ENCODE assay signal across 28 cellular contexts in the genomic region with DNA sequence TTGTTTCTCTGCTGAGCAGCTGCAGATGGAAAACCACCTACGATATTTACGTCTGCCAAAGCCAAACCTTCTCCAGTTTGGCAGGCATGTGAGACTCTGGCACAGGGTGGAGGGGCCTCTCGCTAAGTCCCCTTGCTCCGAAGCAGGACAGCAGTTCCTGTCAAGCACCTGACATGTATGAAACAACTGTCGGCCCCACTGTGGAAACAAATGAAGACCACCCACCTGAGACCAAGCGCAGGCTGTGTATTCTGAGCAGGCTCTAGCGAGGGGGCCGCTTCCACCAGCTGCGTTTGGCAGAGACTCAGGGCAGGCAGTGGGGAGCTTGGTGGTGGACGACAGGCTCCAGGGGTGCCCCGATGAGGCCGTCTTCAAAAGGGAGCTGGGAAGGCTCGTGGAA.
"Had no signal": no experiment of that assay in that cellular context is flagged by ENCODE, and none has a peak within 500 bp of the region (broad histone marks: within the 10 kb centered on the region; RNA-seq: fewer than 3 reads in every experiment).

No MANE protein-coding gene starts in this region.

- H3K27ac ChIP-seq: brain microvascular endothelial cell, Peyer's patch, SK-N-MC, WERI-Rb-1 had no signal

- H3K27me3 ChIP-seq: brain microvascular endothelial cell, Peyer's patch had no signal

- DNase-seq: activated CD4-positive, alpha-beta memory T cell treated with anti-CD3 and anti-CD28 coated beads, Interleukin-2, amount 10 ng/mL, durations not matched to agents 7 days and 5 days; activated CD4-positive, alpha-beta T cell treated with anti-CD3 and anti-CD28 coated beads for 1 hour; activated CD4-positive, alpha-beta T cell treated with anti-CD3 and anti-CD28 coated beads for 48 hours; activated CD4-positive, CD25-positive, alpha-beta regulatory T cell; activated effector memory CD4-positive, alpha-beta T cell treated with anti-CD3 and anti-CD28 coated beads, Interleukin-2, amount 50 U/mL, for 16 hours; activated naive CD4-positive, alpha-beta T cell; activated naive CD4-positive, alpha-beta T cell treated with anti-CD3 and anti-CD28 coated beads, Interleukin-2, amount 50 U/mL, for 16 hours; activated naive CD8-positive, alpha-beta T cell treated with anti-CD3 and anti-CD28 coated beads for 36 hours; activated T-cell treated with anti-CD3 and anti-CD28 coated beads, Interleukin-2, amount 50 U/mL, for 1 hour; activated T-cell treated with anti-CD3 and anti-CD28 coated beads, Interleukin-2, amount 50 U/mL, for 72 hours; amniotic stem cell; brain microvascular endothelial cell; NCI-H1105; NCI-H1417 treated with DMSO at 0.1 percent for 48 hours; NCI-H1694; NCI-H1930; NCI-H2081 treated with DMSO at 0.1 percent for 48 hours; NCI-H226; NCI-H446 treated with DMSO at 0.1 percent for 48 hours; NCI-H524 treated with DMSO at 0.1 percent for 48 hours; NK-92 treated with Interleukin-12 subunit alpha and Interleukin-12 subunit beta, amount 100 ng/mL, for 24 hours; PC-3; Peyer's patch; RPMI8226; T1000; WERI-Rb-1 had no signal

- H3K9me3 ChIP-seq: Peyer's patch had no signal

- H3K36me3 ChIP-seq: brain microvascular endothelial cell, Peyer's patch, WERI-Rb-1 had no signal

- H3K4me1 ChIP-seq: Peyer's patch had no signal

- H3K4me3 ChIP-seq: K562, Peyer's patch had no signal
